ENCODE assay signal across 8 cellular contexts in genomic region chr1:63593887-63594617, GRCh38.
DNase-seq lines count a peak whose midpoint lies in the region; ATAC-seq and TF ChIP-seq lines count a peak whose summit lies in the region.

No MANE protein-coding gene starts in this region.

- peak overlapping the region; percentile 95 for H3K27ac Mint-ChIP-seq in central memory CD8-positive, alpha-beta T cell (ENCODE audit: low read depth)

- ATAC-seq in GM18505 (IDR thresholded peaks at IDR 0.05; ENCODE audit: unreplicated experiment) (peak; percentile 40), HG02678 (IDR thresholded peaks at IDR 0.05; ENCODE audit: unreplicated experiment) (peak; percentile 47)
- peak; percentile 57 to 61 for ATAC-seq in activated CD4-positive, CD25-positive, alpha-beta regulatory T cell treated with anti-CD3 and anti-CD28 coated beads, Interleukin-2, amount 50 U/mL, for 24 hours
- ATAC-seq in central memory CD8-positive, alpha-beta T cell (replicated peaks; ENCODE audit: extremely low read depth, poor library complexity, severe bottlenecking): peak; percentile 66

- peak; percentile 70 for DNase-seq in NCI-H1105 treated with DMSO at 0.1 percent for 48 hours (lab: John Stamatoyannopoulos, UW)
- DNase-seq in central memory CD8-positive, alpha-beta T cell (ENCODE audit: low spot score in 2 of 2): peak; percentile 56 to 61
- DNase-seq in left kidney (ENCODE audit: low read depth, low spot score): peak; percentile 82
- DNase-seq in stimulated activated CD4-positive, alpha-beta T cell treated with anti-CD3 and anti-CD28 coated beads, Interleukin-2, amount 100 ng/mL, for 48 hours: peak; percentile 63 to 69
- no peak for DNase-seq in cerebellar nuclear complex (lab: John Stamatoyannopoulos, UW)

- no peak for TF ChIP-seq POLR2A in GM18505 (IDR thresholded peaks at IDR 0.05; ENCODE audit: borderline replicate concordance, extremely low read depth, insufficient read depth, insufficient read length)

- peaks cover 10% of the 10 kb centered on the region for H3K36me3 Mint-ChIP-seq in central memory CD8-positive, alpha-beta T cell (ENCODE audit: insufficient read depth)

- no peaks in the 10 kb centered on the region for H3K27me3 Mint-ChIP-seq in central memory CD8-positive, alpha-beta T cell

- peaks cover 39% of the 10 kb centered on the region for H3K4me1 Mint-ChIP-seq in central memory CD8-positive, alpha-beta T cell

- H3K9me3 Mint-ChIP-seq in central memory CD8-positive, alpha-beta T cell: no peaks in the 10 kb centered on the region

- H3K4me3 Mint-ChIP-seq in central memory CD8-positive, alpha-beta T cell: peak overlapping the region; percentile 98

Comparison
In these comparisons a context has a peak if more than half of its experiments do, and no peak if none do; other contexts are left out.
1. DNase-seq: peak in NCI-H1105 treated with DMSO at 0.1 percent for 48 hours (single experiment), central memory CD8-positive, alpha-beta T cell (2 of 2), left kidney (single experiment) and stimulated activated CD4-positive, alpha-beta T cell treated with anti-CD3 and anti-CD28 coated beads, Interleukin-2, amount 100 ng/mL, for 48 hours (2 of 2); none in cerebellar nuclear complex (0 of 2).
2. Peak in every context shown above with its lines, with median percentiles within 50 percentile points of each other: ATAC-seq.